In genomic region chr19:19230505-19230904, GRCh38 we compare ENCODE assay signal across 36 cellular contexts. TPM values are rescaled to one million over a fixed set of nuclear protein-coding genes. Genes with fewer than 3 reads are reported as not detected.
"Had no signal": no experiment of that assay in that cellular context is flagged by ENCODE, and none has a peak within 500 bp of the region (broad histone marks: within the 10 kb centered on the region; RNA-seq: fewer than 3 reads in every experiment).

No MANE protein-coding gene starts in this region.

- H3K9ac ChIP-seq: KMS-11 had no signal

- H2AFZ ChIP-seq: PC-9 had no signal

- DNase-seq: activated CD4-positive, alpha-beta T cell treated with anti-CD3 and anti-CD28 coated beads for 36 hours; activated CD4-positive, alpha-beta T cell treated with anti-CD3 and anti-CD28 coated beads, Interleukin-2, amount 10 ng/mL, durations not matched to agents 7 days and 5 days; activated CD4-positive, alpha-beta T cell treated with anti-CD3 and anti-CD28 coated beads, Interleukin-2, amount 50 U/mL, for 48 hours; activated CD8-positive, alpha-beta T cell treated with anti-CD3 and anti-CD28 coated beads, Interleukin-2, amount 10 ng/mL, durations not matched to agents 7 days and 5 days; activated gamma-delta T cell; activated naive CD4-positive, alpha-beta T cell treated with Interleukin-2 at 50 U/mL for 16 hours; activated naive CD8-positive, alpha-beta T cell treated with anti-CD3 and anti-CD28 coated beads, Interleukin-2, amount 10 ng/mL, durations not matched to agents 7 days and 5 days; activated T-cell treated with anti-CD3 and anti-CD28 coated beads, Interleukin-2, amount 50 U/mL, for 24 hours; amygdala; body of pancreas; cerebellar nuclear complex; cortex of kidney; NCI-H1105 treated with DMSO at 0.1 percent for 48 hours; NCI-H1436; NCI-H1694; NCI-H1930; NCI-H2081 treated with DMSO at 0.1 percent for 48 hours; NCI-H510A; NCI-H526; NCI-H748 treated with DMSO at 0.1 percent for 48 hours; NK-92 treated with Interleukin-12 subunit alpha and Interleukin-12 subunit beta, amount 100 ng/mL, for 24 hours; PC-9; Right ventricle myocardium superior; SW 1271; T-helper 1 cell; T-helper 2 cell; T-helper 9 cell had no signal

- H3K27me3 ChIP-seq: body of pancreas had no signal

- H3K4me1 ChIP-seq: breast epithelium had no signal

- H3K4me3 ChIP-seq: body of pancreas, breast epithelium, PC-9 had no signal

- FAIRE-seq: astrocyte, TTC549 had no signal

- H3K27ac ChIP-seq: body of pancreas, breast epithelium, KMS-11, PC-9 had no signal

- H3K36me3 ChIP-seq: breast epithelium had no signal

- H3K4me2 ChIP-seq: KMS-11, PC-9 had no signal

- ATAC-seq: activated CD4-positive, alpha-beta T cell treated with anti-CD3 and anti-CD28 coated beads for 36 hours; activated CD4-positive, CD25-positive, alpha-beta regulatory T cell treated with anti-CD3 and anti-CD28 coated beads, Interleukin-2, amount 50 U/mL, for 24 hours; activated CD8-positive, alpha-beta T cell treated with anti-CD3 and anti-CD28 coated beads, Interleukin-2, amount 10 ng/mL, durations not matched to agents 7 days and 5 days; body of pancreas; WTC11 had no signal

RNA-seq across cellular contexts. Expression of gene NCAN, which starts 18.7 kb away (rescaled TPM):
- total RNA-seq: activated CD4-positive, alpha-beta T cell treated with anti-CD3 and anti-CD28 coated beads for 36 hours; activated CD4-positive, alpha-beta T cell treated with anti-CD3 and anti-CD28 coated beads, Interleukin-2, amount 10 ng/mL, durations not matched to agents 7 days and 5 days; activated CD8-positive, alpha-beta T cell treated with anti-CD3 and anti-CD28 coated beads, Interleukin-2, amount 10 ng/mL, durations not matched to agents 7 days and 5 days; activated naive CD8-positive, alpha-beta T cell treated with anti-CD3 and anti-CD28 coated beads, Interleukin-2, amount 10 ng/mL, durations not matched to agents 7 days and 5 days; activated T-helper 2 cell treated with anti-CD3 and anti-CD28 coated beads, Interferon-gamma antibody, Interleukin-2, Interleukin-4, amounts not matched to agents 10 μg/mL and 5 μg/mL and 100 μg/mL, durations not matched to agents 14 hours and 24 hours and 36 hours; body of pancreas; breast epithelium; cardiac septum; LHCN-M2; PC-9; Right ventricle myocardium superior had no signal

RNA-seq across cellular contexts. Expression of gene TM6SF2, which starts 42.6 kb away (rescaled TPM):
- total RNA-seq: activated CD4-positive, alpha-beta T cell treated with anti-CD3 and anti-CD28 coated beads for 36 hours; activated CD4-positive, alpha-beta T cell treated with anti-CD3 and anti-CD28 coated beads, Interleukin-2, amount 10 ng/mL, durations not matched to agents 7 days and 5 days; activated CD8-positive, alpha-beta T cell treated with anti-CD3 and anti-CD28 coated beads, Interleukin-2, amount 10 ng/mL, durations not matched to agents 7 days and 5 days; activated naive CD8-positive, alpha-beta T cell treated with anti-CD3 and anti-CD28 coated beads, Interleukin-2, amount 10 ng/mL, durations not matched to agents 7 days and 5 days; activated T-helper 2 cell treated with anti-CD3 and anti-CD28 coated beads, Interferon-gamma antibody, Interleukin-2, Interleukin-4, amounts not matched to agents 10 μg/mL and 5 μg/mL and 100 μg/mL, durations not matched to agents 14 hours and 24 hours and 36 hours; body of pancreas; PC-9 had no signal
